Comparison of ENCODE assay signal across 8 cellular contexts in genomic region chr12:68609955-68610434, GRCh38. TPM values are rescaled to one million over a fixed set of nuclear protein-coding genes. Genes with fewer than 3 reads are reported as not detected.
DNase-seq lines count a peak whose midpoint lies in the region; ATAC-seq and TF ChIP-seq lines count a peak whose summit lies in the region.

No MANE protein-coding gene starts in this region.

- no peaks in the 10 kb centered on the region for H3K27me3 Mint-ChIP-seq in activated CD8-positive, alpha-beta T cell treated with anti-CD3 and anti-CD28 coated beads for 36 hours

- ATAC-seq in activated CD8-positive, alpha-beta T cell treated with anti-CD3 and anti-CD28 coated beads for 36 hours = no peak
- peak; percentile 5 to 16 for ATAC-seq in left cardiac atrium
- ATAC-seq in GM19324 (IDR thresholded peaks at IDR 0.05; ENCODE audit: low FRiP score, unreplicated experiment) = no peak

- peak overlapping the region; percentile 91 for H3K9ac ChIP-seq in skeletal muscle satellite cell (ENCODE audit: low read depth, low read length)

- H3K27ac Mint-ChIP-seq in activated CD8-positive, alpha-beta T cell treated with anti-CD3 and anti-CD28 coated beads for 36 hours = peak overlapping the region; percentile 99

- H3K27me3 ChIP-seq in HL-60 (ENCODE audit: insufficient read depth, poor library complexity, severe bottlenecking) (no peaks in the 10 kb centered on the region), skeletal muscle satellite cell (ENCODE audit: control insufficient read depth, insufficient read depth, low read length) (no peaks in the 10 kb centered on the region)

- H3K27ac ChIP-seq in HL-60 (replicated peaks) = peak overlapping the region; percentile 95

- H3K4me3 Mint-ChIP-seq in activated CD8-positive, alpha-beta T cell treated with anti-CD3 and anti-CD28 coated beads for 36 hours = peak overlapping the region; percentile 98

- TF ChIP-seq CTCF in AG10803 (conservative IDR thresholded peaks at IDR 0.05; ENCODE audit: low read length) (no peak), HL-60 (IDR thresholded peaks at IDR 0.05; ENCODE audit: insufficient read depth, low read length) (no peak)
- no peak for TF ChIP-seq CTCF in activated CD8-positive, alpha-beta T cell treated with anti-CD3 and anti-CD28 coated beads for 36 hours (IDR thresholded peaks at IDR 0.05)

- peaks cover 29% of the 10 kb centered on the region for H3K4me1 Mint-ChIP-seq in activated CD8-positive, alpha-beta T cell treated with anti-CD3 and anti-CD28 coated beads for 36 hours (ENCODE audit: low read depth)

- peaks cover 9% of the 10 kb centered on the region for H3K36me3 ChIP-seq in skeletal muscle satellite cell (ENCODE audit: insufficient read depth, low read length)

- CTCF ChIA-PET in activated CD8-positive, alpha-beta T cell treated with anti-CD3 and anti-CD28 coated beads for 36 hours (lab: Charles Lee) = no interaction called here

- H3K4me2 ChIP-seq in skeletal muscle satellite cell (ENCODE audit: low read length) = peak overlapping the region; percentile 97

- POLR2A ChIA-PET in activated CD8-positive, alpha-beta T cell treated with anti-CD3 and anti-CD28 coated beads for 36 hours (lab: Charles Lee) = interaction anchor here (0.5 to 2.1 kb wide), 14 partner anchors 8 to 279 kb away, joined by 3 to 11 read pairs (median 3); partner anchors contain the start of gene NUP107

- peak overlapping the region; percentile 71 for H3K4me3 ChIP-seq in AG10803 (ENCODE audit: low read length)
- H3K4me3 ChIP-seq in HL-60 (replicated peaks; ENCODE audit: insufficient read depth, low read length) = peak overlapping the region; percentile 46
- peak overlapping the region; percentile 99 for H3K4me3 ChIP-seq in skeletal muscle satellite cell (ENCODE audit: low read length)

- peaks cover 35% of the 10 kb centered on the region for H3K36me3 Mint-ChIP-seq in activated CD8-positive, alpha-beta T cell treated with anti-CD3 and anti-CD28 coated beads for 36 hours (ENCODE audit: low read depth)

- no peaks in the 10 kb centered on the region for H3K9me3 ChIP-seq in skeletal muscle satellite cell (replicated peaks; ENCODE audit: low read length)

- intact Hi-C loops in activated CD8-positive, alpha-beta T cell treated with anti-CD3 and anti-CD28 coated beads for 36 hours (cut with micrococcal nuclease) = loop anchor here (5.0 to 10.0 kb wide), 4 partner anchors 37 to 245 kb away; partner anchors contain the start of gene NUP107
- intact Hi-C loops in left cardiac atrium (cut with DNase I) = loop anchor here (10.0 kb wide), 2 partner anchors 245 to 255 kb away; no protein-coding TSS in a partner anchor

- H3K4me1 ChIP-seq in skeletal muscle satellite cell (ENCODE audit: control insufficient read depth, insufficient read depth, low read length) = peaks cover 30% of the 10 kb centered on the region

- no peaks in the 10 kb centered on the region for H3K9me3 Mint-ChIP-seq in activated CD8-positive, alpha-beta T cell treated with anti-CD3 and anti-CD28 coated beads for 36 hours

- DNase-seq in AG10803 (ENCODE audit: low read depth) (peak; percentile 52), HL-60 (ENCODE audit: low read depth in 1 of 2, low spot score in 1 of 2) (peak in 1 of 2 experiments; percentile 23), left cardiac atrium (no peak), NCI-H1694 (lab: John Stamatoyannopoulos, UW) (no peak)
- DNase-seq in activated CD8-positive, alpha-beta T cell treated with anti-CD3 and anti-CD28 coated beads for 36 hours = peak; percentile 55
- no peak for DNase-seq in stimulated activated CD4-positive, alpha-beta T cell treated with anti-CD3 and anti-CD28 coated beads, Interleukin-2, amount 100 ng/mL, for 48 hours

RNA-seq across cellular contexts. Expression of gene RAP1B, which starts 0.7 kb away (rescaled TPM):
- total RNA-seq in activated CD8-positive, alpha-beta T cell treated with anti-CD3 and anti-CD28 coated beads for 36 hours = 100 to 1,000 TPM; 187 to 192 TPM
- 10 to 100 TPM; 82.2 to 91.3 TPM for total RNA-seq in left cardiac atrium
- 148 and 162 TPM in 2 replicates for total RNA-seq in skeletal muscle satellite cell (2012; rRNA removed)

Comparison
In these comparisons a context has a peak if more than half of its experiments do, and no peak if none do; other contexts are left out.
1. DNase-seq: peak in AG10803 (single experiment) and activated CD8-positive, alpha-beta T cell treated with anti-CD3 and anti-CD28 coated beads for 36 hours (single experiment); none in left cardiac atrium (single experiment), NCI-H1694 (single experiment) and stimulated activated CD4-positive, alpha-beta T cell treated with anti-CD3 and anti-CD28 coated beads, Interleukin-2, amount 100 ng/mL, for 48 hours (0 of 2).
2. H3K4me3 ChIP-seq: peak in every context shown above with its lines; median percentile 99 in skeletal muscle satellite cell; 71 in AG10803; 46 in HL-60.
3. ATAC-seq: peak in left cardiac atrium (2 of 2); none in activated CD8-positive, alpha-beta T cell treated with anti-CD3 and anti-CD28 coated beads for 36 hours (single experiment) and GM19324 (single experiment).